In genomic region chr21:39454949-39455668, GRCh38 we compare ENCODE assay signal across 1 cellular context.
A peak's percentile ranks its signal among the peaks of the same experiment; 100 is the strongest.
TF ChIP-seq lines count a peak whose summit lies in the region.

No MANE protein-coding gene starts in this region.

TF ChIP-seq in K562, 482 proteins besides CTCF, POLR2A, EP300 and RAD21:
- TF ChIP-seq NFIX (CRISPR knock-in tag; IDR thresholded peaks at IDR 0.05; ENCODE audit: low read depth), result no peak
- TF ChIP-seq AFF4 (CRISPR knock-in tag; IDR thresholded peaks at IDR 0.05), result 0 out of 2 replicates have a peak, but pooled peaks have one; percentile 30
- 0 out of 2 replicates have a peak, but pooled peaks have one; percentile 35 for TF ChIP-seq ERF (CRISPR knock-in tag; IDR thresholded peaks at IDR 0.05)
- no peak for TF ChIP-seq BCLAF1 (IDR thresholded peaks at IDR 0.05; ENCODE audit: borderline replicate concordance in 1 of 2, control insufficient read depth in 1 of 2, low read depth in 2 of 2, low read length in 1 of 2)
- peak; percentile 59; the same call in 1 of the 2 replicates for TF ChIP-seq ATF7 (IDR thresholded peaks at IDR 0.05)
- TF ChIP-seq E2F3 (CRISPR knock-in tag; IDR thresholded peaks at IDR 0.05), result 0 out of 2 replicates have a peak, but pooled peaks have one; percentile 28
- TF ChIP-seq ZNF239 (CRISPR knock-in tag; IDR thresholded peaks at IDR 0.05), result 0 out of 2 replicates have a peak, but pooled peaks have one; percentile 51
- TF ChIP-seq TCF7L2 (IDR thresholded peaks at IDR 0.05; ENCODE audit: low read depth, low read length), result peak; percentile 55; the same call in 1 of the 2 replicates
- TF ChIP-seq PHB (CRISPR knock-in tag; IDR thresholded peaks at IDR 0.05), result no peak
- TF ChIP-seq ATF4 (CRISPR knock-in tag; IDR thresholded peaks at IDR 0.05), result 0 out of 2 replicates have a peak, but pooled peaks have one; percentile 17
- 0 out of 2 replicates have a peak, but pooled peaks have one; percentile 8 for TF ChIP-seq ZSCAN32 (CRISPR knock-in tag; IDR thresholded peaks at IDR 0.05)
- peak; percentile 20; the same call in 1 of the 2 replicates for TF ChIP-seq VEZF1 (CRISPR knock-in tag; IDR thresholded peaks at IDR 0.05)
- no peak for TF ChIP-seq FOXJ3 (CRISPR knock-in tag; IDR thresholded peaks at IDR 0.05)
- peak; percentile 95 for TF ChIP-seq PRDM10 (IDR thresholded peaks at IDR 0.05; ENCODE audit: partially characterized antibody)
- TF ChIP-seq ZBTB17 (CRISPR knock-in tag; IDR thresholded peaks at IDR 0.05), result 0 out of 2 replicates have a peak, but pooled peaks have one; percentile 36
